30 cellular contexts compared by ENCODE assay signal in the genomic region with DNA sequence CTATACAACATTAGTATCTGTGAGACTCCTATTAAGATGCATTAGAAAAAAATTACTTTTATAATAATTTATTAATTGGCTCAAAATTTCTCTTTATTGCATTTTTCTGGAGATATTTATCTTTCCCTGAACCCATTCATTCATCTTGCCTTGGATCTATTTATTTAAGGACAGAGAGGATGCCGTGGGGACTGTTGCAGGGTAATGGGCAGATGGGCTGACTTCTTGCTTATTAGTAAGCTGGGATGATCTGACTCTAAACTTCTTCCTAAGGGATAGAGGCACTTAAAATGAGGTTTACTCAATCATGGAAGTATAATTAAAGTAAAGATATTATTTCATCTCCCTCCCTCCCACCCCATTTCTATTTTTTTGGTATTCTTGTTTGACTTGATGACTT.
"Had no signal": no experiment of that assay in that cellular context is flagged by ENCODE, and none has a peak within 500 bp of the region (broad histone marks: within the 10 kb centered on the region; RNA-seq: fewer than 3 reads in every experiment).

No MANE protein-coding gene starts in this region.

- H3K9me3 ChIP-seq: ascending aorta, breast epithelium, colonic mucosa, heart left ventricle had no signal

- ATAC-seq: activated CD4-positive, alpha-beta T cell treated with anti-CD3 and anti-CD28 coated beads for 36 hours; activated naive CD4-positive, alpha-beta T cell treated with anti-CD3 and anti-CD28 coated beads, Interleukin-2, amount 50 U/mL, for 72 hours; activated T-cell treated with anti-CD3 and anti-CD28 coated beads, Interleukin-2, amount 50 U/mL, for 72 hours; esophagus mucosa; heart left ventricle; T-helper 17 cell had no signal

- H3K36me3 ChIP-seq: ascending aorta, breast epithelium, cardiac muscle cell, colonic mucosa, heart left ventricle had no signal

- H3K4me3 ChIP-seq: ascending aorta, breast epithelium, cardiac muscle cell, colonic mucosa, dorsolateral prefrontal cortex, heart left ventricle had no signal

- H3K27ac ChIP-seq: ascending aorta, breast epithelium, cardiac muscle cell, colonic mucosa, dorsolateral prefrontal cortex, heart left ventricle had no signal

- DNase-seq: activated CD4-positive, alpha-beta memory T cell treated with anti-CD3 and anti-CD28 coated beads, Interleukin-2, amount 10 ng/mL, durations not matched to agents 7 days and 5 days; activated CD4-positive, alpha-beta T cell treated with anti-CD3 and anti-CD28 coated beads for 36 hours; activated CD4-positive, alpha-beta T cell treated with anti-CD3 and anti-CD28 coated beads, Interleukin-2, amount 10 ng/mL, durations not matched to agents 7 days and 5 days; activated CD4-positive, alpha-beta T cell treated with anti-CD3 and anti-CD28 coated beads, Interleukin-2, amount 50 U/mL, for 4 hours; activated CD4-positive, CD25-positive, alpha-beta regulatory T cell; activated CD4-positive, CD25-positive, alpha-beta regulatory T cell treated with anti-CD3 and anti-CD28 coated beads, Interleukin-2, amount 50 U/mL, for 72 hours; activated CD8-positive, alpha-beta memory T cell treated with anti-CD3 and anti-CD28 coated beads, Interleukin-2, amount 50 U/mL, for 48 hours; activated gamma-delta T cell; activated naive CD4-positive, alpha-beta T cell; activated naive CD4-positive, alpha-beta T cell treated with anti-CD3 and anti-CD28 coated beads, Interleukin-2, amount 10 ng/mL, durations not matched to agents 7 days and 5 days; activated naive CD8-positive, alpha-beta T cell treated with anti-CD3 and anti-CD28 coated beads, Interleukin-2, amount 10 ng/mL, durations not matched to agents 7 days and 5 days; activated T-cell treated with anti-CD3 and anti-CD28 coated beads for 4 hours; activated T-cell treated with anti-CD3 and anti-CD28 coated beads, Interleukin-2, amount 50 U/mL, for 24 hours; activated T-cell treated with anti-CD3 and anti-CD28 coated beads, Interleukin-2, amount 50 U/mL, for 72 hours; central memory CD4-positive, alpha-beta T cell; cerebellar nuclear complex; colonic mucosa; dorsolateral prefrontal cortex; effector memory CD4-positive, alpha-beta T cell; endodermal cell; foreskin fibroblast; heart left ventricle; T-helper 1 cell; T-helper 17 cell; T1000 had no signal

- H3K27me3 ChIP-seq: ascending aorta, breast epithelium, cardiac muscle cell, colonic mucosa, dorsolateral prefrontal cortex, heart left ventricle had no signal
